8 cellular contexts compared by ENCODE assay signal in the genomic region with DNA sequence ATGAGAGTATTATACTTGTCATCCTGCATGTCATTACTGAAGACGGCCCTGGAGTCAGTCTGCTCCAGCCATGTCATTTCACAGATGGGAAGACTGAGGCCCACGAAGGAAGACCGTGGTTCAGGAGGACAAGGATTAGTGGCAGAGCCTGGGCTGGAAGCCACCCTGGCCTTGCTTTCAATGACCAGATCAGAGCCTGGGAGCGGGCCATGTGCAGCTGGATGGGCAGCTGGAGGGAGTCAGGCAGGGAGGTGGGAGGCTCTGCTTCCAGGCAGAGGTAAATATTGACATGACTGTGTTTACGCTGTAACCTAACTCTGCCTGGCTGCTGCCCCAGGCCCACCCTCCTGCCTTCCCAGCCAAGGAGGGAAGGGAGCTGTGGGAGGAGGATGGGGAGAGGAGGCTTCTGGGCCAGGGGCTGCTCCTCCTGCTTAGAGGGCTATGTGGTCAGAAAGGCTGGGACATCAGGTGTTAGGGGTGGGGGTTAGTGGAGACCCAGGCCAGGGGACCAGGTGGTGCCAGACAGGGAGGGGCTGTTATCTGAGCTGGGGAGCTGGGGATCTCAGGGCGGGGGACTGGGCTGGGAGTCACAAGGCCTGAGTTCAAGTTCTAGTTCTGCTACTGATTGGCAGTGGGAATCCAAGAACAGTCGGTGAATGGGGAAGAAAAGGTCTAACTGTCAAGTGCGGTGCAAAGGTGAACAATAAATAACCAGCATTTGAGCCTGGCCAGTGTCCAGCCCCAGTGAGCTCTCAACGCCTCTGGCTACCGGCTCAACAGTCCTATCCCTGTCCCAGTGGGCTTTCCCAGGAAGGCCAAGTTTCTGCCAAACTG. TPM values are rescaled to one million over a fixed set of nuclear protein-coding genes. Genes with fewer than 3 reads are reported as not detected.
DNase-seq lines count a peak whose midpoint lies in the region; ATAC-seq and TF ChIP-seq lines count a peak whose summit lies in the region.

No MANE protein-coding gene starts in this region.

- peak overlapping the region; percentile 85 to 97 (median 88) for H3K27ac ChIP-seq in right lobe of liver
- peak overlapping the region; percentile 88 to 91 for H3K27ac ChIP-seq in uterus

- ATAC-seq in Right ventricle myocardium inferior, result peak; percentile 61
- no peak for ATAC-seq in activated T-helper 17 cell treated with anti-CD3 and anti-CD28 coated beads, Interleukin-2, amount 50 U/mL, for 72 hours (replicated peaks)
- peak; percentile 61 to 79 (median 68) for ATAC-seq in right lobe of liver

- peak overlapping the region; percentile 95 for H3K4me3 Mint-ChIP-seq in activated T-helper 17 cell treated with anti-CD3 and anti-CD28 coated beads, Interleukin-2, amount 50 U/mL, for 72 hours

- no peaks in the 10 kb centered on the region for H3K9me3 Mint-ChIP-seq in activated T-helper 17 cell treated with anti-CD3 and anti-CD28 coated beads, Interleukin-2, amount 50 U/mL, for 72 hours

- DNase-seq in Right ventricle myocardium inferior (ENCODE audit: missing footprints), result peak; percentile 87
- DNase-seq in cardiac septum (ENCODE audit: low spot score), result no peak
- peak; percentile 90 to 97 (median 96) for DNase-seq in right lobe of liver
- peak; percentile 91 to 92 for DNase-seq in uterus
- DNase-seq in kidney tubule cell (ENCODE audit: low spot score), result no peak
- DNase-seq in NK-92 (lab: John Stamatoyannopoulos, UW; ENCODE audit: unreplicated experiment), result no peak
- no peak for DNase-seq in GF-D8 (lab: John Stamatoyannopoulos, UW)

- H3K36me3 ChIP-seq in right lobe of liver, result no peaks in the 10 kb centered on the region
- H3K36me3 ChIP-seq in uterus, result no peaks in the 10 kb centered on the region

- H3K4me1 Mint-ChIP-seq in activated T-helper 17 cell treated with anti-CD3 and anti-CD28 coated beads, Interleukin-2, amount 50 U/mL, for 72 hours, result peaks cover 48% of the 10 kb centered on the region

- 17% methylated on average over 7 of the region's 10 CpGs for WGBS in right lobe of liver (ENCODE audit: insufficient coverage, low coverage, low lambda C conversion rate, missing lambda C conversion rate)

- H3K27me3 Mint-ChIP-seq in activated T-helper 17 cell treated with anti-CD3 and anti-CD28 coated beads, Interleukin-2, amount 50 U/mL, for 72 hours, result no peaks in the 10 kb centered on the region

- H3K27me3 ChIP-seq in right lobe of liver (no peaks in the 10 kb centered on the region), uterus (no peaks in the 10 kb centered on the region)

- TF ChIP-seq POLR2A in right lobe of liver (IDR thresholded peaks at IDR 0.05), result peak; percentile 30
- TF ChIP-seq POLR2A in uterus (IDR thresholded peaks at IDR 0.05), result no peak

- H3K4me1 ChIP-seq in right lobe of liver (peaks cover 0 to 97% (median 53%) of the 10 kb centered on the region in 4 donors), uterus (peaks cover 47 to 51% of the 10 kb centered on the region in 2 donors)

- peak overlapping the region; percentile 66 for H3K27ac Mint-ChIP-seq in activated T-helper 17 cell treated with anti-CD3 and anti-CD28 coated beads, Interleukin-2, amount 50 U/mL, for 72 hours

- H3K9me3 ChIP-seq in right lobe of liver, result no peaks in the 10 kb centered on the region
- H3K9me3 ChIP-seq in uterus, result no peaks in the 10 kb centered on the region

- TF ChIP-seq CTCF in right lobe of liver (IDR thresholded peaks at IDR 0.05) (no peak), uterus (IDR thresholded peaks at IDR 0.05) (no peak)

- intact Hi-C loops in Right ventricle myocardium inferior (cut with DNase I), result no loop called here
- intact Hi-C loops in cardiac septum (cut with DNase I), result loop anchor here (2.0 kb wide), 1 partner anchor 14 kb away; no protein-coding TSS in a partner anchor
- intact Hi-C loops in right lobe of liver (cut with DNase I), result loop anchor here in 1 of 2 donors (10.0 kb wide), 1 partner anchor 74 kb away; no protein-coding TSS in a partner anchor
- intact Hi-C loops in uterus (cut with DNase I; ENCODE audit: low total_unique reads), result no loop called here

- peak overlapping the region in 1 of 3 donors; percentile 22 for H3K4me3 ChIP-seq in right lobe of liver
- no peak overlapping the region for H3K4me3 ChIP-seq in uterus

- H3K36me3 Mint-ChIP-seq in activated T-helper 17 cell treated with anti-CD3 and anti-CD28 coated beads, Interleukin-2, amount 50 U/mL, for 72 hours (ENCODE audit: low read depth), result peaks cover 92% of the 10 kb centered on the region

RNA-seq across cellular contexts. Expression of gene ECE1, which starts 48.5 kb away (rescaled TPM):
- 49.3 TPM for total RNA-seq in Right ventricle myocardium inferior
- 55.8 TPM for total RNA-seq in cardiac septum
- total RNA-seq in activated T-helper 17 cell treated with anti-CD3 and anti-CD28 coated beads, Interleukin-2, amount 50 U/mL, for 72 hours, result 100 to 1,000 TPM in 1 of 2 donors, 10 to 100 TPM in 1; 75.4 to 219 TPM
- total RNA-seq in right lobe of liver, result 10 to 100 TPM; 39.7 to 61.3 (median 43.8) TPM
- total RNA-seq in uterus, result 100 to 1,000 TPM in 1 of 4 donors, 10 to 100 TPM in 3; 45.6 to 175 (median 59.1) TPM

Comparison
In these comparisons a context has a peak if more than half of its experiments do, and no peak if none do; other contexts are left out.
1. DNase-seq: peak in Right ventricle myocardium inferior (single experiment), right lobe of liver (3 of 3) and uterus (2 of 2); none in cardiac septum (single experiment), kidney tubule cell (single experiment), NK-92 (single experiment) and GF-D8 (single experiment).